Comparison of ENCODE assay signal across 1 cellular context in genomic region chr5:88890070-88890781, GRCh38.
TF ChIP-seq lines count a peak whose summit lies in the region.

No MANE protein-coding gene starts in this region.

TF ChIP-seq in neural cell, 6 proteins besides CTCF, POLR2A, EP300 and RAD21 (continued from another document):
- TF ChIP-seq MXI1 (conservative IDR thresholded peaks at IDR 0.05; ENCODE audit: poor library complexity, severe bottlenecking), result no peak
